ENCODE assay signal across 19 cellular contexts in the genomic region with DNA sequence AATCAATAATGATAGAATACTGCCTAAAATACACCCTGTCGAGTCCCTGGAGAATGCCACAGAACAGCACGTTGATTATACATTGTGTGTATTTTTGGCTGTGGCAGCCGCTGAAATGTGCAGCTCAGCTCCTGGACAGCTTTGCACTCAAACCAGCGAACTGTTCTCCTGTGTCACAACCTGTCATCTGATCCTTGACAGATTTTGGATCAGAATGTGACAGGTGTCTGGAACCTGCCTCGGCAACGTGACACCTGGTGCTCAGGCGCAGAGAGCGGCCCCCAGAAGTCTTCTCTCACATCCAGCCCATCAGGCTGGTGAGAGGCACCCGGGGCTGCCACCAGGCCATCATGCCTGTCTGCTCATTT. TPM values are rescaled to one million over a fixed set of nuclear protein-coding genes. Genes with fewer than 3 reads are reported as not detected.
DNase-seq lines count a peak whose midpoint lies in the region; ATAC-seq and TF ChIP-seq lines count a peak whose summit lies in the region.
"Had no signal": no experiment of that assay in that cellular context is flagged by ENCODE, and none has a peak within 500 bp of the region (broad histone marks: within the 10 kb centered on the region; RNA-seq: fewer than 3 reads in every experiment).

No MANE protein-coding gene starts in this region.

- TF ChIP-seq POLR2A in breast epithelium (IDR thresholded peaks at IDR 0.05) = no peak

- ATAC-seq in HG03521 (IDR thresholded peaks at IDR 0.05; ENCODE audit: unreplicated experiment) (no peak), HG03025 (IDR thresholded peaks at IDR 0.05; ENCODE audit: low FRiP score, unreplicated experiment) (no peak)
- ATAC-seq: PC-3, T-cell had no signal

- TF ChIP-seq CTCF in 22Rv1 (IDR thresholded peaks at IDR 0.05) (no peak), left ventricle myocardium inferior (IDR thresholded peaks at IDR 0.05; ENCODE audit: borderline replicate concordance) (no peak), breast epithelium (IDR thresholded peaks at IDR 0.05) (no peak)

- H3K36me3 ChIP-seq in left ventricle myocardium inferior (peaks cover 31% of the 10 kb centered on the region), breast epithelium (no peaks in the 10 kb centered on the region)

- H3K4me1 ChIP-seq in left ventricle myocardium inferior = peaks cover 20% of the 10 kb centered on the region
- peaks cover 0 to 2% of the 10 kb centered on the region in 2 donors for H3K4me1 ChIP-seq in breast epithelium

- peak; percentile 15 for DNase-seq in NCI-H1105 treated with DMSO at 0.1 percent for 48 hours (lab: John Stamatoyannopoulos, UW)
- DNase-seq in NCI-H2171 treated with DMSO at 0.1 percent for 48 hours (lab: John Stamatoyannopoulos, UW) = peak; percentile 99
- DNase-seq in left ventricle myocardium inferior = peak; percentile 26
- no peak for DNase-seq in breast epithelium (ENCODE audit: low spot score in 2 of 2)
- no peak for DNase-seq in NCI-H1048 (lab: John Stamatoyannopoulos, UW)
- DNase-seq: ACHN; CD4-positive, alpha-beta memory T cell; DMS79 treated with DMSO at 0.1 percent for 48 hours; GDM1; GOT3; Karpas-422; MM.1S; NCI-H1417 treated with DMSO at 0.1 percent for 48 hours; NCI-H526; PC-3; T-cell had no signal

- no peaks in the 10 kb centered on the region for H3K27me3 ChIP-seq in left ventricle myocardium inferior (ENCODE audit: low read depth)
- no peaks in the 10 kb centered on the region for H3K27me3 ChIP-seq in breast epithelium

- no peak overlapping the region for H3K4me3 ChIP-seq in left ventricle myocardium inferior
- H3K4me3 ChIP-seq in breast epithelium = no peak overlapping the region

- peak overlapping the region; percentile 22; the same call in 1 of the 2 replicates for H3K27ac ChIP-seq in 22Rv1
- peak overlapping the region; percentile 83 for H3K27ac ChIP-seq in left ventricle myocardium inferior (replicated peaks)
- H3K27ac ChIP-seq in breast epithelium = no peak overlapping the region

- intact Hi-C loops in left ventricle myocardium inferior (cut with micrococcal nuclease) (loop anchor here (5.0 kb wide), 1 partner anchor 184 kb away; no protein-coding TSS in a partner anchor), breast epithelium (cut with DNase I; ENCODE audit: low total_unique reads) (no loop called here)

- no peaks in the 10 kb centered on the region for H3K9me3 ChIP-seq in left ventricle myocardium inferior (replicated peaks)
- H3K9me3 ChIP-seq in breast epithelium = no peaks in the 10 kb centered on the region

RNA-seq across cellular contexts. Expression of a gene that starts 19.3 kb away (rescaled TPM):
- total RNA-seq in left ventricle myocardium inferior = 8.4 TPM
- total RNA-seq in breast epithelium = 10 to 100 TPM in 2 of 3 donors, 1 to 10 TPM in 1; 8.8 to 18.4 (median 17.6) TPM

RNA-seq across cellular contexts. Expression of a gene that starts 19.6 kb away (rescaled TPM):
- 55.4 TPM for total RNA-seq in left ventricle myocardium inferior
- total RNA-seq in breast epithelium = 10 to 100 TPM; 23.9 to 29.1 (median 28.6) TPM

Comparison
In these comparisons a context has a peak if more than half of its experiments do, and no peak if none do; other contexts are left out.
1. H3K27ac ChIP-seq: peak in 22Rv1 (single experiment) and left ventricle myocardium inferior (single experiment); none in breast epithelium (0 of 2).
2. DNase-seq: peak in NCI-H1105 treated with DMSO at 0.1 percent for 48 hours (single experiment), NCI-H2171 treated with DMSO at 0.1 percent for 48 hours (single experiment) and left ventricle myocardium inferior (single experiment); none in breast epithelium (0 of 2) and NCI-H1048 (single experiment).